23 cellular contexts compared by ENCODE assay signal in the genomic region with DNA sequence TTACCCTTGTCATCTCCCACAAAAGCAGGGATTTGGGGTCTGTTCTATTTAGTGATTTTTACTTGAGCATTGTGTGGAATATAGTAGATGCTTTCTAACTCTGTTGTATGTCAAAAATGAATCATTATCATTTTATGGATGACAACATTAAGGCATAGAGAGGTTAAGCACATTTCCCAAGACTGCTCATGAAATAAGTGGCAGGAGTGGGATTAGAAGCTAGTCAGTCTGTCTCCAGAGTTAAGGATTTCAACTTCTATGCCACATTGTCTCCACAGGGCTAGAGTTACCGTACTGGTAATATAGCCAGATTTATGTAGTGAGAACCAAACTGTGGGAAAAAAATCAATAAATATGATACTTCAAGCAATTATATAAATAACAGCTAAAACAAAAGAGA.
"Had no signal": no experiment of that assay in that cellular context is flagged by ENCODE, and none has a peak within 500 bp of the region (broad histone marks: within the 10 kb centered on the region; RNA-seq: fewer than 3 reads in every experiment).

No MANE protein-coding gene starts in this region.

- H3K4me1 ChIP-seq: colonic mucosa, gastrocnemius medialis, heart right ventricle, lower lobe of right lung had no signal

- ATAC-seq: effector memory CD8-positive, alpha-beta T cell; esophagus mucosa; gastrocnemius medialis; heart right ventricle; left cardiac atrium; left lung; left ventricle myocardium superior; lower lobe of right lung; mucosa of descending colon had no signal

- H3K4me3 ChIP-seq: colonic mucosa, esophagus squamous epithelium, gastrocnemius medialis, heart right ventricle, left lung, lower lobe of right lung, mucosa of descending colon had no signal

- H3K36me3 ChIP-seq: colonic mucosa, esophagus squamous epithelium, gastrocnemius medialis, heart right ventricle, left lung, lower lobe of right lung had no signal

- H3K27me3 ChIP-seq: colonic mucosa, esophagus squamous epithelium, gastrocnemius medialis, heart right ventricle, left lung had no signal

- H3K9me3 ChIP-seq: colonic mucosa, esophagus squamous epithelium, gastrocnemius medialis, left lung, lower lobe of right lung, mucosa of descending colon had no signal

- DNase-seq: colonic mucosa; cortex of kidney; effector CD8-positive, alpha-beta T cell; effector memory CD8-positive, alpha-beta T cell; endodermal cell; erythroblast; esophagus squamous epithelium; foreskin fibroblast; foreskin melanocyte; gastrocnemius medialis; glutamatergic neuron; head of caudate nucleus; heart right ventricle; hippocampal formation; left cardiac atrium; left lung; left ventricle myocardium superior; lower lobe of right lung; mesenchymal stem cell; mucosa of descending colon; naive B cell had no signal

- H3K27ac ChIP-seq: colonic mucosa, epithelial cell of prostate, esophagus squamous epithelium, gastrocnemius medialis, heart right ventricle, left lung, lower lobe of right lung had no signal
